ENCODE assay signal across 1 cellular context in the genomic region with DNA sequence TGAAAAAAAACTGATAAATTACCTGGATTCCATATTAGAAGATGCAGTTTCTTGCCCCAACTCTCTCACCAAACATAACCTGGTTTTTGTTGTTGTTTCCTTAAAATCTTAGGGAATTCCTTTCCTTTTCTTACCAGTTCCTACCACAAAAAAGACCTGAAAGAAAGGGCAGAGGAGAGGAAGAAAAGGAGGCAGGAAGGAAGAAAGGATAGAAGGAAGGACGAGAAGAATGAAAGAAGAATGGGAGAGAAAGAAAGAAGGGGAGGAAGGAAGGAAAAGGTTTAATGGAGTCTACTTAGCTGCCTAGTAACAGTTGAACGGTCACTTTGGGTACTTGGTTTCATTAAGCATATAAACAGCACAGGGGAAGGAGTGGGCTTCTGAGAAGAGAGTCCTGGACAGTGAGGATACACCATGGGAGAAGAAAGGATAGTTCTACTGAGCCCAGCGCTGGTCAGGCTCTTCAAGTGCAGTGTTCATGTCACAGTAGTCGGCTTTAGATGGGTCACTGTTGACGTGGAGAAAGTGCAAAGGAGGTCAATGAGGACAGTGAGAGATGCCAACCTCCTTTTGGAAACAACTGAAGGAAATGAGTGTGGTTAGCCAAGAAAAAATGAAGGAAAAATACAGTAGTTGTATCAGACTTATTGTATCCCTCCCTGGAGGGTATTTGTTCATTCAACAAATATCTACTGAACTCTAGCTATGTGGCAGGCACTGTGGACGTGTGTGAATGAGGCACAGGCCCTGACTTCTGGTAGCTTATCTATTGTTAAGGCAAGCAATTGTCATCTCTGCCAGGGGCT.
TF ChIP-seq lines count a peak whose summit lies in the region.

No MANE protein-coding gene starts in this region.

TF ChIP-seq in K562, 482 proteins besides CTCF, POLR2A, EP300 and RAD21:
- TF ChIP-seq GATA2 (CRISPR knock-in tag; IDR thresholded peaks at IDR 0.05) (no peak), SMARCA4 (IDR thresholded peaks at IDR 0.05) (0 out of 2 replicates have a peak, but pooled peaks have one; percentile 4), SMARCA5 (IDR thresholded peaks at IDR 0.05) (0 out of 2 replicates have a peak, but pooled peaks have one; percentile 36), KAT2B (IDR thresholded peaks at IDR 0.05; ENCODE audit: low read depth, low read length) (no peak), JUND (IDR thresholded peaks at IDR 0.05; ENCODE audit: borderline replicate concordance, low read depth, low read length) (no peak), JUND (tag; IDR thresholded peaks at IDR 0.05; ENCODE audit: borderline replicate concordance, low read depth, low read length) (no peak), BRCA1 (IDR thresholded peaks at IDR 0.05) (no peak), BRCA1 (CRISPR knock-in tag; IDR thresholded peaks at IDR 0.05) (no peak), SIX5 (IDR thresholded peaks at IDR 0.05; ENCODE audit: borderline replicate concordance in 1 of 2, insufficient read depth in 1 of 2, low read depth in 1 of 2, low read length in 2 of 2) (no peak), FOXM1 (IDR thresholded peaks at IDR 0.05; ENCODE audit: low read depth) (no peak), FOXM1 (CRISPR knock-in tag; IDR thresholded peaks at IDR 0.05; ENCODE audit: low read depth) (no peak), MEF2A (IDR thresholded peaks at IDR 0.05; ENCODE audit: control insufficient read depth, low read depth, low read length) (no peak), MTA1 (IDR thresholded peaks at IDR 0.05; ENCODE audit: borderline replicate concordance) (peak; percentile 40; the same call in 1 of the 2 replicates), EGR1 (conservative IDR thresholded peaks at IDR 0.05) (0 out of 2 replicates have a peak, but pooled peaks have one; percentile 7), FUS (optimal IDR thresholded peaks at IDR 0.05; ENCODE audit: low read depth, low read length) (no peak), HDAC1 (IDR thresholded peaks at IDR 0.05) (peak in 1 of 2 experiments; percentile 57; a peak in 1 of 4 replicates), ZNF707 (CRISPR knock-in tag; conservative IDR thresholded peaks at IDR 0.05) (no peak)
- TF ChIP-seq, protein P1, sequence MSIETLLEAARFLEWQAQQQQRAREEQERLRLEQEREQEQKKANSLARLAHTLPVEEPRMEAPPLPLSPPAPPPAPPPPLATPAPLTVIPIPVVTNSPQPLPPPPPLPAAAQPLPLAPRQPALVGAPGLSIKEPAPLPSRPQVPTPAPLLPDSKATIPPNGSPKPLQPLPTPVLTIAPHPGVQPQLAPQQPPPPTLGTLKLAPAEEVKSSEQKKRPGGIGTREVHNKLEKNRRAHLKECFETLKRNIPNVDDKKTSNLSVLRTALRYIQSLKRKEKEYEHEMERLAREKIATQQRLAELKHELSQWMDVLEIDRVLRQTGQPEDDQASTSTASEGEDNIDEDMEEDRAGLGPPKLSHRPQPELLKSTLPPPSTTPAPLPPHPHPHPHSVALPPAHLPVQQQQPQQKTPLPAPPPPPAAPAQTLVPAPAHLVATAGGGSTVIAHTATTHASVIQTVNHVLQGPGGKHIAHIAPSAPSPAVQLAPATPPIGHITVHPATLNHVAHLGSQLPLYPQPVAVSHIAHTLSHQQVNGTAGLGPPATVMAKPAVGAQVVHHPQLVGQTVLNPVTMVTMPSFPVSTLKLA (conservative IDR thresholded peaks at IDR 0.05): no peak
- TF ChIP-seq, protein P2, sequence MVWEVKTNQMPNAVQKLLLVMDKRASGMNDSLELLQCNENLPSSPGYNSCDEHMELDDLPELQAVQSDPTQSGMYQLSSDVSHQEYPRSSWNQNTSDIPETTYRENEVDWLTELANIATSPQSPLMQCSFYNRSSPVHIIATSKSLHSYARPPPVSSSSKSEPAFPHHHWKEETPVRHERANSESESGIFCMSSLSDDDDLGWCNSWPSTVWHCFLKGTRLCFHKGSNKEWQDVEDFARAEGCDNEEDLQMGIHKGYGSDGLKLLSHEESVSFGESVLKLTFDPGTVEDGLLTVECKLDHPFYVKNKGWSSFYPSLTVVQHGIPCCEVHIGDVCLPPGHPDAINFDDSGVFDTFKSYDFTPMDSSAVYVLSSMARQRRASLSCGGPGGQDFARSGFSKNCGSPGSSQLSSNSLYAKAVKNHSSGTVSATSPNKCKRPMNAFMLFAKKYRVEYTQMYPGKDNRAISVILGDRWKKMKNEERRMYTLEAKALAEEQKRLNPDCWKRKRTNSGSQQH (CRISPR knock-in tag; IDR thresholded peaks at IDR 0.05): peak; percentile 55; the same call in 1 of the 2 replicates
- TF ChIP-seq, protein P3, sequence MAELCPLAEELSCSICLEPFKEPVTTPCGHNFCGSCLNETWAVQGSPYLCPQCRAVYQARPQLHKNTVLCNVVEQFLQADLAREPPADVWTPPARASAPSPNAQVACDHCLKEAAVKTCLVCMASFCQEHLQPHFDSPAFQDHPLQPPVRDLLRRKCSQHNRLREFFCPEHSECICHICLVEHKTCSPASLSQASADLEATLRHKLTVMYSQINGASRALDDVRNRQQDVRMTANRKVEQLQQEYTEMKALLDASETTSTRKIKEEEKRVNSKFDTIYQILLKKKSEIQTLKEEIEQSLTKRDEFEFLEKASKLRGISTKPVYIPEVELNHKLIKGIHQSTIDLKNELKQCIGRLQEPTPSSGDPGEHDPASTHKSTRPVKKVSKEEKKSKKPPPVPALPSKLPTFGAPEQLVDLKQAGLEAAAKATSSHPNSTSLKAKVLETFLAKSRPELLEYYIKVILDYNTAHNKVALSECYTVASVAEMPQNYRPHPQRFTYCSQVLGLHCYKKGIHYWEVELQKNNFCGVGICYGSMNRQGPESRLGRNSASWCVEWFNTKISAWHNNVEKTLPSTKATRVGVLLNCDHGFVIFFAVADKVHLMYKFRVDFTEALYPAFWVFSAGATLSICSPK (IDR thresholded peaks at IDR 0.05; ENCODE audit: borderline replicate concordance): 0 out of 2 replicates have a peak, but pooled peaks have one; percentile 61
- TF ChIP-seq, protein P4, sequence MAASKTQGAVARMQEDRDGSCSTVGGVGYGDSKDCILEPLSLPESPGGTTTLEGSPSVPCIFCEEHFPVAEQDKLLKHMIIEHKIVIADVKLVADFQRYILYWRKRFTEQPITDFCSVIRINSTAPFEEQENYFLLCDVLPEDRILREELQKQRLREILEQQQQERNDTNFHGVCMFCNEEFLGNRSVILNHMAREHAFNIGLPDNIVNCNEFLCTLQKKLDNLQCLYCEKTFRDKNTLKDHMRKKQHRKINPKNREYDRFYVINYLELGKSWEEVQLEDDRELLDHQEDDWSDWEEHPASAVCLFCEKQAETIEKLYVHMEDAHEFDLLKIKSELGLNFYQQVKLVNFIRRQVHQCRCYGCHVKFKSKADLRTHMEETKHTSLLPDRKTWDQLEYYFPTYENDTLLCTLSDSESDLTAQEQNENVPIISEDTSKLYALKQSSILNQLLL (CRISPR knock-in tag; IDR thresholded peaks at IDR 0.05; ENCODE audit: borderline replicate concordance): no peak
- TF ChIP-seq, protein P5, sequence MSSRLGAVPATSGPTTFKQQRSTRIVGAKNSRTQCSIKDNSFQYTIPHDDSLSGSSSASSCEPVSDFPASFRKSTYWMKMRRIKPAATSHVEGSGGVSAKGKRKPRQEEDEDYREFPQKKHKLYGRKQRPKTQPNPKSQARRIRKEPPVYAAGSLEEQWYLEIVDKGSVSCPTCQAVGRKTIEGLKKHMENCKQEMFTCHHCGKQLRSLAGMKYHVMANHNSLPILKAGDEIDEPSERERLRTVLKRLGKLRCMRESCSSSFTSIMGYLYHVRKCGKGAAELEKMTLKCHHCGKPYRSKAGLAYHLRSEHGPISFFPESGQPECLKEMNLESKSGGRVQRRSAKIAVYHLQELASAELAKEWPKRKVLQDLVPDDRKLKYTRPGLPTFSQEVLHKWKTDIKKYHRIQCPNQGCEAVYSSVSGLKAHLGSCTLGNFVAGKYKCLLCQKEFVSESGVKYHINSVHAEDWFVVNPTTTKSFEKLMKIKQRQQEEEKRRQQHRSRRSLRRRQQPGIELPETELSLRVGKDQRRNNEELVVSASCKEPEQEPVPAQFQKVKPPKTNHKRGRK (tag; IDR thresholded peaks at IDR 0.05): peak; percentile 78
- TF ChIP-seq, protein P6, sequence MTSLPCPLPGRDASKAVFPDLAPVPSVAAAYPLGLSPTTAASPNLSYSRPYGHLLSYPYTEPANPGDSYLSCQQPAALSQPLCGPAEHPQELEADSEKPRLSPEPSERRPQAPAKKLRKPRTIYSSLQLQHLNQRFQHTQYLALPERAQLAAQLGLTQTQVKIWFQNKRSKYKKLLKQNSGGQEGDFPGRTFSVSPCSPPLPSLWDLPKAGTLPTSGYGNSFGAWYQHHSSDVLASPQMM (CRISPR knock-in tag; IDR thresholded peaks at IDR 0.05): no peak
